8 cellular contexts compared by ENCODE assay signal in genomic region chr1:169367686-169368405, GRCh38.
DNase-seq lines count a peak whose midpoint lies in the region; ATAC-seq and TF ChIP-seq lines count a peak whose summit lies in the region.

Gene BLZF1 (plus strand): TSS chr1:169368195. CDS start chr1:169369523, 1,328 bp downstream.
A gene with protein sequence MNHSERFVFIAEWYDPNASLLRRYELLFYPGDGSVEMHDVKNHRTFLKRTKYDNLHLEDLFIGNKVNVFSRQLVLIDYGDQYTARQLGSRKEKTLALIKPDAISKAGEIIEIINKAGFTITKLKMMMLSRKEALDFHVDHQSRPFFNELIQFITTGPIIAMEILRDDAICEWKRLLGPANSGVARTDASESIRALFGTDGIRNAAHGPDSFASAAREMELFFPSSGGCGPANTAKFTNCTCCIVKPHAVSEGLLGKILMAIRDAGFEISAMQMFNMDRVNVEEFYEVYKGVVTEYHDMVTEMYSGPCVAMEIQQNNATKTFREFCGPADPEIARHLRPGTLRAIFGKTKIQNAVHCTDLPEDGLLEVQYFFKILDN (minus strand): TSS chr1:169367797. CDS start chr1:169367710, 87 bp downstream.

- peak; percentile 97 for ATAC-seq in HG03432 (IDR thresholded peaks at IDR 0.05; ENCODE audit: unreplicated experiment)

- peak within 1 kb of the TSS; percentile 58 for H3K27ac ChIP-seq in cingulate gyrus (ENCODE audit: low read depth, low read length)

- DNase-seq in AG20443 (ENCODE audit: low spot score) (peak; percentile 97), NCI-H510A (lab: John Stamatoyannopoulos, UW) (peak; percentile 94), kidney glomerular epithelial cell (lab: John Stamatoyannopoulos, UW) (peak; percentile 96)
- DNase-seq in activated CD4-positive, alpha-beta T cell treated with anti-CD3 and anti-CD28 coated beads for 1 hour: peak; percentile 97
- peak; percentile 93 to 94 for DNase-seq in stimulated activated CD4-positive, alpha-beta T cell treated with anti-CD3 and anti-CD28 coated beads, Interleukin-1b, Interleukin-23, amount 100 ng/mL, for 1 hour (ENCODE audit: low read depth in 2 of 2)

- TF ChIP-seq POLR2A in GM19193 (IDR thresholded peaks at IDR 0.05; ENCODE audit: extremely low read depth, insufficient read depth, insufficient read length): peak; percentile 44

Comparison
In these comparisons a context has a peak if more than half of its experiments do, and no peak if none do; other contexts are left out.
1. Peak in every context shown above with its lines: DNase-seq, ATAC-seq and H3K27ac ChIP-seq.